In genomic region chr3:140292684-140293083, GRCh38 we compare ENCODE assay signal across 12 cellular contexts.
DNase-seq lines count a peak whose midpoint lies in the region; ATAC-seq, FAIRE-seq and TF ChIP-seq lines count a peak whose summit lies in the region.
"Had no signal": no experiment of that assay in that cellular context is flagged by ENCODE, and none has a peak within 500 bp of the region (broad histone marks: within the 10 kb centered on the region; RNA-seq: fewer than 3 reads in every experiment).

No MANE protein-coding gene starts in this region.

- DNase-seq in DMS153 treated with DMSO at 0.1 percent for 48 hours (lab: John Stamatoyannopoulos, UW; ENCODE audit: unreplicated experiment) (peak; percentile 11), RWPE1 (ENCODE audit: low spot score) (peak; percentile 43), fibroblast of the conjunctiva (ENCODE audit: low read depth) (peak; percentile 56), pancreas (no peak)
- DNase-seq in activated T-helper 2 cell treated with anti-CD3 and anti-CD28 coated beads, Interferon-gamma antibody, Interleukin-2, Interleukin-4, amounts not matched to agents 10 μg/mL and 5 μg/mL and 100 μg/mL, durations not matched to agents 14 hours and 24 hours and 36 hours (ENCODE audit: low spot score) = no peak
- DNase-seq: CD4-positive, alpha-beta T cell; naive B cell; NCI-H526 treated with DMSO at 0.1 percent for 48 hours had no signal

- H3K4me3 ChIP-seq in pancreas = no peak overlapping the region

- TF ChIP-seq CTCF in RWPE1 (conservative IDR thresholded peaks at IDR 0.05; ENCODE audit: low read depth) (no peak), pancreas (IDR thresholded peaks at IDR 0.05) (no peak)

- no peak for FAIRE-seq in pancreas (lab: Jason Lieb, UNC)

- H3K27me3 Mint-ChIP-seq in activated T-helper 2 cell treated with anti-CD3 and anti-CD28 coated beads, Interferon-gamma antibody, Interleukin-2, Interleukin-4, amounts not matched to agents 10 μg/mL and 5 μg/mL and 100 μg/mL, durations not matched to agents 14 hours and 24 hours and 36 hours (ENCODE audit: low read depth) = peaks cover 5% of the 10 kb centered on the region
- H3K27me3 Mint-ChIP-seq: CD4-positive, alpha-beta T cell had no signal

- H3K9me3 Mint-ChIP-seq in activated T-helper 2 cell treated with anti-CD3 and anti-CD28 coated beads, Interferon-gamma antibody, Interleukin-2, Interleukin-4, amounts not matched to agents 10 μg/mL and 5 μg/mL and 100 μg/mL, durations not matched to agents 14 hours and 24 hours and 36 hours = no peaks in the 10 kb centered on the region
- H3K9me3 Mint-ChIP-seq: CD4-positive, alpha-beta T cell had no signal

- CTCF ChIA-PET in RWPE1 (lab: Yijun Ruan, JAX) = interaction anchor here (0.6 to 1.3 kb wide), 2 partner anchors 68 to 206 kb away, joined by 3 read pairs; no protein-coding TSS in a partner anchor

- H3K27ac ChIP-seq in RWPE1 = no peak overlapping the region
- no peak overlapping the region for H3K27ac ChIP-seq in pancreas
- H3K27ac ChIP-seq: KMS-11 had no signal

- ATAC-seq in pancreas (peak in 3 of 4 donors; percentile 30 to 62 (median 39)), GM18867 (IDR thresholded peaks at IDR 0.05; ENCODE audit: unreplicated experiment) (no peak), HG02970 (IDR thresholded peaks at IDR 0.05; ENCODE audit: low FRiP score, unreplicated experiment) (no peak), HG03521 (IDR thresholded peaks at IDR 0.05; ENCODE audit: unreplicated experiment) (no peak)

- H3K36me3 Mint-ChIP-seq in activated T-helper 2 cell treated with anti-CD3 and anti-CD28 coated beads, Interferon-gamma antibody, Interleukin-2, Interleukin-4, amounts not matched to agents 10 μg/mL and 5 μg/mL and 100 μg/mL, durations not matched to agents 14 hours and 24 hours and 36 hours (ENCODE audit: low read depth) = no peaks in the 10 kb centered on the region
- H3K36me3 Mint-ChIP-seq: naive B cell had no signal

- intact Hi-C loops in pancreas (cut with DNase I) = no loop called here
- intact Hi-C loops in activated T-helper 2 cell treated with anti-CD3 and anti-CD28 coated beads, Interferon-gamma antibody, Interleukin-2, Interleukin-4, amounts not matched to agents 10 μg/mL and 5 μg/mL and 100 μg/mL, durations not matched to agents 14 hours and 24 hours and 36 hours (cut with micrococcal nuclease) = no loop called here

- no peaks in the 10 kb centered on the region for H3K4me1 ChIP-seq in pancreas

- no peak overlapping the region for H3K4me3 Mint-ChIP-seq in activated T-helper 2 cell treated with anti-CD3 and anti-CD28 coated beads, Interferon-gamma antibody, Interleukin-2, Interleukin-4, amounts not matched to agents 10 μg/mL and 5 μg/mL and 100 μg/mL, durations not matched to agents 14 hours and 24 hours and 36 hours (ENCODE audit: low read depth)
- H3K4me3 Mint-ChIP-seq: CD4-positive, alpha-beta T cell; naive B cell had no signal

- POLR2A ChIA-PET in RWPE1 (lab: Yijun Ruan, JAX; ENCODE audit: low non-redundant PET) = no interaction called here

- H3K27me3 ChIP-seq in pancreas = no peaks in the 10 kb centered on the region

- no peaks in the 10 kb centered on the region for H3K9me3 ChIP-seq in pancreas

- H3K4me1 Mint-ChIP-seq in activated T-helper 2 cell treated with anti-CD3 and anti-CD28 coated beads, Interferon-gamma antibody, Interleukin-2, Interleukin-4, amounts not matched to agents 10 μg/mL and 5 μg/mL and 100 μg/mL, durations not matched to agents 14 hours and 24 hours and 36 hours (ENCODE audit: low read depth) = no peaks in the 10 kb centered on the region
- H3K4me1 Mint-ChIP-seq: naive B cell had no signal

- no peaks in the 10 kb centered on the region for H3K36me3 ChIP-seq in pancreas

- H3K27ac Mint-ChIP-seq in activated T-helper 2 cell treated with anti-CD3 and anti-CD28 coated beads, Interferon-gamma antibody, Interleukin-2, Interleukin-4, amounts not matched to agents 10 μg/mL and 5 μg/mL and 100 μg/mL, durations not matched to agents 14 hours and 24 hours and 36 hours = no peak overlapping the region
- H3K27ac Mint-ChIP-seq: CD4-positive, alpha-beta T cell had no signal

- 70 to 72% methylated on average over 4 of the region's 4 CpGs for WGBS in pancreas, 2 donors

Comparison
In these comparisons a context has a peak if more than half of its experiments do, and no peak if none do; other contexts are left out.
1. DNase-seq: peak in DMS153 treated with DMSO at 0.1 percent for 48 hours (single experiment), RWPE1 (single experiment) and fibroblast of the conjunctiva (single experiment); none in pancreas (0 of 6) and activated T-helper 2 cell treated with anti-CD3 and anti-CD28 coated beads, Interferon-gamma antibody, Interleukin-2, Interleukin-4, amounts not matched to agents 10 μg/mL and 5 μg/mL and 100 μg/mL, durations not matched to agents 14 hours and 24 hours and 36 hours (single experiment).
2. ATAC-seq: peak in pancreas (3 of 4); none in GM18867 (single experiment), HG02970 (single experiment) and HG03521 (single experiment).